ENCODE assay signal across 1 cellular context in genomic region chr6:71346034-71346680, GRCh38.
TF ChIP-seq lines count a peak whose summit lies in the region.

No MANE protein-coding gene starts in this region.

TF ChIP-seq in H1, 55 proteins besides CTCF, POLR2A, EP300 and RAD21:
- TF ChIP-seq JUND (IDR thresholded peaks at IDR 0.05; ENCODE audit: low read length), result no peak
- TF ChIP-seq POU5F1 (IDR thresholded peaks at IDR 0.05; ENCODE audit: low read depth, low read length), result no peak
- no peak for TF ChIP-seq ASH2L (IDR thresholded peaks at IDR 0.05; ENCODE audit: low read length)
- TF ChIP-seq NRF1 (IDR thresholded peaks at IDR 0.05; ENCODE audit: low read depth, low read length), result no peak
- TF ChIP-seq SAP30 (IDR thresholded peaks at IDR 0.05; ENCODE audit: insufficient read depth, insufficient replicate concordance, low read length), result no peak
- TF ChIP-seq RBBP5 (IDR thresholded peaks at IDR 0.05; ENCODE audit: borderline replicate concordance, low read depth, low read length), result no peak
- no peak for TF ChIP-seq TEAD4 (IDR thresholded peaks at IDR 0.05; ENCODE audit: low read depth, low read length)
TF ChIP-seq in H1: peak in this region for 0.
